Comparison of ENCODE assay signal across 15 cellular contexts in genomic region chr18:31243740-31244512, GRCh38.
DNase-seq lines count a peak whose midpoint lies in the region; ATAC-seq and TF ChIP-seq lines count a peak whose summit lies in the region.
"Had no signal": no experiment of that assay in that cellular context is flagged by ENCODE, and none has a peak within 500 bp of the region (broad histone marks: within the 10 kb centered on the region; RNA-seq: fewer than 3 reads in every experiment).

No MANE protein-coding gene starts in this region.

- H3K27ac Mint-ChIP-seq in mesothelial cell of epicardium: peak overlapping the region; percentile 84
- H3K27ac Mint-ChIP-seq in type B pancreatic cell: peak overlapping the region; percentile 97
- H3K27ac Mint-ChIP-seq: activated naive CD4-positive, alpha-beta T cell treated with anti-CD3 and anti-CD28 coated beads, Interleukin-2, amount 10 ng/mL, durations not matched to agents 7 days and 5 days; CD4-positive, alpha-beta T cell; stimulated activated naive CD8-positive, alpha-beta T cell treated with anti-CD3 and anti-CD28 coated beads, Interleukin-15, amount 100 ng/mL, for 72 hours had no signal

- H3K36me3 Mint-ChIP-seq in mesothelial cell of epicardium (no peaks in the 10 kb centered on the region), type B pancreatic cell (no peaks in the 10 kb centered on the region)
- H3K36me3 Mint-ChIP-seq: activated naive CD4-positive, alpha-beta T cell treated with anti-CD3 and anti-CD28 coated beads, Interleukin-2, amount 10 ng/mL, durations not matched to agents 7 days and 5 days had no signal

- H3K9me3 Mint-ChIP-seq in mesothelial cell of epicardium (no peaks in the 10 kb centered on the region), type B pancreatic cell (no peaks in the 10 kb centered on the region)
- H3K9me3 Mint-ChIP-seq: activated naive CD4-positive, alpha-beta T cell treated with anti-CD3 and anti-CD28 coated beads, Interleukin-2, amount 10 ng/mL, durations not matched to agents 7 days and 5 days; CD4-positive, alpha-beta T cell; stimulated activated naive CD8-positive, alpha-beta T cell treated with anti-CD3 and anti-CD28 coated beads, Interleukin-15, amount 100 ng/mL, for 72 hours had no signal

- no peaks in the 10 kb centered on the region for H3K9me3 ChIP-seq in esophagus squamous epithelium
- H3K9me3 ChIP-seq: sigmoid colon, SJCRH30 had no signal

- H3K36me3 ChIP-seq in esophagus squamous epithelium: no peaks in the 10 kb centered on the region
- H3K36me3 ChIP-seq: sigmoid colon, SJCRH30 had no signal

- TF ChIP-seq CTCF in esophagus squamous epithelium (IDR thresholded peaks at IDR 0.05): no peak
- TF ChIP-seq CTCF in mesothelial cell of epicardium (IDR thresholded peaks at IDR 0.05; ENCODE audit: unreplicated experiment): no peak
- TF ChIP-seq CTCF in type B pancreatic cell (conservative IDR thresholded peaks at IDR 0.05): no peak

- H3K4me3 ChIP-seq in esophagus squamous epithelium: peak overlapping the region in 1 of 4 donors; percentile 10
- H3K4me3 ChIP-seq: sigmoid colon, SJCRH30 had no signal

- H3K27me3 Mint-ChIP-seq in mesothelial cell of epicardium (ENCODE audit: low read depth) (no peaks in the 10 kb centered on the region), type B pancreatic cell (no peaks in the 10 kb centered on the region)
- H3K27me3 Mint-ChIP-seq: activated naive CD4-positive, alpha-beta T cell treated with anti-CD3 and anti-CD28 coated beads, Interleukin-2, amount 10 ng/mL, durations not matched to agents 7 days and 5 days; CD4-positive, alpha-beta T cell; stimulated activated naive CD8-positive, alpha-beta T cell treated with anti-CD3 and anti-CD28 coated beads, Interleukin-15, amount 100 ng/mL, for 72 hours had no signal

- peak; percentile 92 for DNase-seq in SK-MEL-5 (ENCODE audit: low read depth, low spot score)
- DNase-seq in esophagus squamous epithelium (lab: John Stamatoyannopoulos, UW): no peak
- no peak for DNase-seq in mesothelial cell of epicardium (ENCODE audit: low spot score in 2 of 2, unreplicated experiment in 2 of 2)
- no peak for DNase-seq in type B pancreatic cell (ENCODE audit: extremely low spot score, unreplicated experiment)
- DNase-seq in HCEC 1CT: no peak
- DNase-seq: activated naive CD4-positive, alpha-beta T cell treated with anti-CD3 and anti-CD28 coated beads, Interleukin-2, amount 10 ng/mL, durations not matched to agents 7 days and 5 days; CD4-positive, alpha-beta T cell; cerebellar nuclear complex; H7; MM.1S; sigmoid colon; SJCRH30; stimulated activated naive CD8-positive, alpha-beta T cell treated with anti-CD3 and anti-CD28 coated beads, Interleukin-15, amount 100 ng/mL, for 72 hours had no signal

- H3K4me3 Mint-ChIP-seq in mesothelial cell of epicardium (peak overlapping the region; percentile 11), type B pancreatic cell (peak overlapping the region; percentile 82)
- H3K4me3 Mint-ChIP-seq: activated naive CD4-positive, alpha-beta T cell treated with anti-CD3 and anti-CD28 coated beads, Interleukin-2, amount 10 ng/mL, durations not matched to agents 7 days and 5 days; CD4-positive, alpha-beta T cell; stimulated activated naive CD8-positive, alpha-beta T cell treated with anti-CD3 and anti-CD28 coated beads, Interleukin-15, amount 100 ng/mL, for 72 hours had no signal

- intact Hi-C loops in esophagus squamous epithelium (cut with DNase I): no loop called here

- peak overlapping the region; percentile 83 to 87 (median 84) for H3K27ac ChIP-seq in esophagus squamous epithelium
- H3K27ac ChIP-seq: SJCRH30 had no signal

- in situ Hi-C loops in SK-MEL-5 (cut with HindIII; ENCODE audit: low pct_unique_long_range_greater_than_20kb, low sequenced_read_pairs): no loop called here

- peaks cover 0 to 83% (median 41%) of the 10 kb centered on the region in 3 donors for H3K4me1 ChIP-seq in esophagus squamous epithelium
- H3K4me1 ChIP-seq: SJCRH30 had no signal

- no peak for ATAC-seq in GM19351 (IDR thresholded peaks at IDR 0.05; ENCODE audit: unreplicated experiment)
- no peak for ATAC-seq in GM18861 (IDR thresholded peaks at IDR 0.05; ENCODE audit: unreplicated experiment)
- ATAC-seq: stimulated activated naive CD8-positive, alpha-beta T cell treated with anti-CD3 and anti-CD28 coated beads, Interleukin-15, amount 100 ng/mL, for 72 hours had no signal

- H3K27me3 ChIP-seq in esophagus squamous epithelium: no peaks in the 10 kb centered on the region
- H3K27me3 ChIP-seq: sigmoid colon, SJCRH30 had no signal

- H3K4me1 Mint-ChIP-seq in mesothelial cell of epicardium (peaks cover 67% of the 10 kb centered on the region), type B pancreatic cell (ENCODE audit: unreplicated experiment) (peaks cover 35% of the 10 kb centered on the region)
- H3K4me1 Mint-ChIP-seq: activated naive CD4-positive, alpha-beta T cell treated with anti-CD3 and anti-CD28 coated beads, Interleukin-2, amount 10 ng/mL, durations not matched to agents 7 days and 5 days; stimulated activated naive CD8-positive, alpha-beta T cell treated with anti-CD3 and anti-CD28 coated beads, Interleukin-15, amount 100 ng/mL, for 72 hours had no signal

- 32 to 43% methylated on average over 11 of the region's 11 CpGs for WGBS in esophagus squamous epithelium, 2 donors

- no peak for TF ChIP-seq POLR2A in esophagus squamous epithelium (IDR thresholded peaks at IDR 0.05)
